Comparison of ENCODE assay signal across 8 cellular contexts in genomic region chr14:41607966-41608663, GRCh38. TPM values are rescaled to one million over a fixed set of nuclear protein-coding genes. Genes with fewer than 3 reads are reported as not detected.
DNase-seq lines count a peak whose midpoint lies in the region; ATAC-seq and TF ChIP-seq lines count a peak whose summit lies in the region.

No MANE protein-coding gene starts in this region.

- DNase-seq in CD8-positive, alpha-beta T cell = no peak
- DNase-seq in NCI-H2029 (lab: John Stamatoyannopoulos, UW) (peak; percentile 49), ecto neural progenitor cell (ENCODE audit: low spot score) (peak; percentile 56), neural progenitor cell (ENCODE audit: low spot score) (peak; percentile 44), dedifferentiated amniotic fluid mesenchymal stem cell (ENCODE audit: extremely low spot score) (no peak), SW 1271 (lab: John Stamatoyannopoulos, UW) (no peak), PC-9 (no peak)

- H3K4me1 ChIP-seq in CD8-positive, alpha-beta T cell (ENCODE audit: insufficient read depth, low read length) = peaks cover 29% of the 10 kb centered on the region
- H3K4me1 ChIP-seq in neural progenitor cell = peaks cover 15% of the 10 kb centered on the region
- H3K4me1 ChIP-seq in PC-9 (replicated peaks; ENCODE audit: insufficient read depth) = no peaks in the 10 kb centered on the region

- BruUV-seq in PC-9 (replicated peaks; lab: Mats Ljungman, UMichigan) = no TSS peak

- H3K9me3 ChIP-seq in CD8-positive, alpha-beta T cell (ENCODE audit: low read length) = no peaks in the 10 kb centered on the region
- H3K9me3 ChIP-seq in neural progenitor cell (ENCODE audit: low read depth) (no peaks in the 10 kb centered on the region), PC-9 (ENCODE audit: insufficient read depth, low read depth) (no peaks in the 10 kb centered on the region)

- H3K27me3 ChIP-seq in CD8-positive, alpha-beta T cell (ENCODE audit: insufficient read depth, low read length) = peaks cover 8% of the 10 kb centered on the region
- H3K27me3 ChIP-seq in neural progenitor cell (peaks cover 98% of the 10 kb centered on the region), PC-9 (ENCODE audit: insufficient read depth, low read depth) (peaks cover 16% of the 10 kb centered on the region; the same call in 1 of the 2 replicates)

- ATAC-seq in CD8-positive, alpha-beta T cell = no peak
- ATAC-seq in HG02678 (IDR thresholded peaks at IDR 0.05; ENCODE audit: unreplicated experiment) = no peak

- peaks cover 27% of the 10 kb centered on the region for H3K4me1 Mint-ChIP-seq in CD8-positive, alpha-beta T cell (ENCODE audit: low read depth)
- peaks cover 46% of the 10 kb centered on the region for H3K4me1 Mint-ChIP-seq in neural progenitor cell

- TF ChIP-seq CTCF in CD8-positive, alpha-beta T cell (IDR thresholded peaks at IDR 0.05) = no peak
- TF ChIP-seq CTCF in neural progenitor cell (IDR thresholded peaks at IDR 0.05) (no peak), PC-9 (conservative IDR thresholded peaks at IDR 0.05) (no peak)

- H3K36me3 ChIP-seq in CD8-positive, alpha-beta T cell (ENCODE audit: insufficient read depth, low read length) = no peaks in the 10 kb centered on the region
- no peaks in the 10 kb centered on the region for H3K36me3 ChIP-seq in neural progenitor cell
- no peaks in the 10 kb centered on the region for H3K36me3 ChIP-seq in PC-9 (ENCODE audit: low read depth)

- H3K9me2 ChIP-seq in PC-9 (ENCODE audit: insufficient read depth) = no peaks in the 10 kb centered on the region

- H3K4me3 ChIP-seq in CD8-positive, alpha-beta T cell (ENCODE audit: low read depth, low read length) = peak overlapping the region; percentile 13
- H3K4me3 ChIP-seq in neural progenitor cell (peak overlapping the region; percentile 71), PC-9 (no peak overlapping the region)

- H3K79me2 ChIP-seq in neural progenitor cell (ENCODE audit: low read depth) = no peaks in the 10 kb centered on the region
- H3K79me2 ChIP-seq in PC-9 (ENCODE audit: low read depth) = no peaks in the 10 kb centered on the region

- no peak overlapping the region for H3K27ac Mint-ChIP-seq in CD8-positive, alpha-beta T cell
- no peak overlapping the region for H3K27ac Mint-ChIP-seq in neural progenitor cell

- peak overlapping the region; percentile 23 for H2AFZ ChIP-seq in neural progenitor cell (replicated peaks)
- no peak overlapping the region for H2AFZ ChIP-seq in PC-9

- no peak overlapping the region for H3K27ac ChIP-seq in CD8-positive, alpha-beta T cell (ENCODE audit: low read depth, low read length)
- H3K27ac ChIP-seq in neural progenitor cell = no peak overlapping the region
- H3K27ac ChIP-seq in PC-9 = no peak overlapping the region

- CTCF ChIA-PET in CD8-positive, alpha-beta T cell (lab: Charles Lee) = no interaction called here
- CTCF ChIA-PET in PC-9 (lab: Charles Lee) = no interaction called here

- no peaks in the 10 kb centered on the region for H3K9me3 Mint-ChIP-seq in CD8-positive, alpha-beta T cell
- H3K9me3 Mint-ChIP-seq in neural progenitor cell = no peaks in the 10 kb centered on the region

- no peak overlapping the region for H3K9ac ChIP-seq in neural progenitor cell

- no peaks in the 10 kb centered on the region for H3K36me3 Mint-ChIP-seq in CD8-positive, alpha-beta T cell
- H3K36me3 Mint-ChIP-seq in neural progenitor cell = no peaks in the 10 kb centered on the region

- peak overlapping the region; percentile 89 for H3K4me2 ChIP-seq in neural progenitor cell
- no peak overlapping the region for H3K4me2 ChIP-seq in PC-9

- intact Hi-C loops in CD8-positive, alpha-beta T cell (cut with DNase I, micrococcal nuclease) = no loop called here
- intact Hi-C loops in PC-9 (cut with micrococcal nuclease; ENCODE audit: unreplicated experiment) = no loop called here

- H3F3A ChIP-seq in neural progenitor cell (ENCODE audit: low read depth) = peaks cover 16% of the 10 kb centered on the region
- H3F3A ChIP-seq in PC-9 (ENCODE audit: insufficient read depth, low read depth) = no peaks in the 10 kb centered on the region

- H3K27me3 Mint-ChIP-seq in CD8-positive, alpha-beta T cell (ENCODE audit: low read depth) = peaks cover 68% of the 10 kb centered on the region
- peaks cover 39% of the 10 kb centered on the region for H3K27me3 Mint-ChIP-seq in neural progenitor cell (ENCODE audit: insufficient read depth, low read depth)

- peak overlapping the region; percentile 8 for H3K4me3 Mint-ChIP-seq in CD8-positive, alpha-beta T cell
- H3K4me3 Mint-ChIP-seq in neural progenitor cell = peak overlapping the region; percentile 92

- POLR2A ChIA-PET in CD8-positive, alpha-beta T cell (lab: Charles Lee) = no interaction called here
- POLR2A ChIA-PET in PC-9 (lab: Charles Lee; ENCODE audit: unreplicated experiment) = no interaction called here

- H4K20me1 ChIP-seq in neural progenitor cell (ENCODE audit: low read depth) = peaks cover 21% of the 10 kb centered on the region
- H4K20me1 ChIP-seq in PC-9 (ENCODE audit: insufficient read depth) = no peaks in the 10 kb centered on the region

RNA-seq across cellular contexts. Expression of gene LRFN5, which starts 1.4 kb away (rescaled TPM):
- not detected for total RNA-seq in CD8-positive, alpha-beta T cell
- 0.12 and 0.49 TPM in 2 replicates for total RNA-seq in neural progenitor cell (ENCODE audit: low replicate concordance)
- total RNA-seq in PC-9 (2021) = not detected in 2 replicates

Comparison
In these comparisons a context has a peak if more than half of its experiments do, and no peak if none do; other contexts are left out.
1. DNase-seq: peak in NCI-H2029 (single experiment), ecto neural progenitor cell (single experiment) and neural progenitor cell (single experiment); none in CD8-positive, alpha-beta T cell (0 of 7), dedifferentiated amniotic fluid mesenchymal stem cell (single experiment), SW 1271 (0 of 2) and PC-9 (0 of 2).